ENCODE assay signal across 8 cellular contexts in genomic region chr3:56801597-56802410, GRCh38. TPM values are rescaled to one million over a fixed set of nuclear protein-coding genes. Genes with fewer than 3 reads are reported as not detected.
DNase-seq lines count a peak whose midpoint lies in the region; ATAC-seq and TF ChIP-seq lines count a peak whose summit lies in the region.

Gene ARHGEF3, minus strand, starts transcription at chr3:56801949. Its CDS starts 151 bp downstream, at chr3:56801798.

- no peaks in the 10 kb centered on the region for H3K36me3 ChIP-seq in ACC112 (ENCODE audit: insufficient read depth, low read length)

- H3K79me2 ChIP-seq in ACC112 (ENCODE audit: control insufficient read depth, insufficient read depth, low read length, unreplicated experiment) = no peaks in the 10 kb centered on the region

- no peaks in the 10 kb centered on the region for H3K9me3 Mint-ChIP-seq in activated CD4-positive, alpha-beta T cell treated with anti-CD3 and anti-CD28 coated beads, Interleukin-2, amount 10 ng/mL, durations not matched to agents 7 days and 5 days

- H3K4me1 ChIP-seq in ACC112 (ENCODE audit: control insufficient read depth, insufficient read depth, low read length, unreplicated experiment) = peaks cover 11% of the 10 kb centered on the region

- H3K27me3 Mint-ChIP-seq in activated CD4-positive, alpha-beta T cell treated with anti-CD3 and anti-CD28 coated beads, Interleukin-2, amount 10 ng/mL, durations not matched to agents 7 days and 5 days = no peaks in the 10 kb centered on the region

- DNase-seq in NCI-H446 treated with DMSO at 0.1 percent for 48 hours (lab: John Stamatoyannopoulos, UW) = peak; percentile 41
- DNase-seq in activated CD4-positive, alpha-beta T cell treated with anti-CD3 and anti-CD28 coated beads, Interleukin-2, amount 10 ng/mL, durations not matched to agents 7 days and 5 days = peak; percentile 85
- DNase-seq in cortex of kidney (lab: John Stamatoyannopoulos, UW) = peak; percentile 11
- DNase-seq in left lobe of liver (ENCODE audit: low spot score) = peak; percentile 87
- peak; percentile 85 to 87 for DNase-seq in stimulated activated CD4-positive, alpha-beta T cell treated with anti-CD3 and anti-CD28 coated beads, Interleukin-2, amount 100 ng/mL, for 48 hours

- peak within 1 kb of the TSS; percentile 86 for H3K4me3 ChIP-seq in ACC112 (ENCODE audit: low read depth, low read length)

- peak; percentile 52 for TF ChIP-seq POLR2A in GM18526 (IDR thresholded peaks at IDR 0.05; ENCODE audit: extremely low read depth, insufficient read length)

- CTCF ChIA-PET in activated CD4-positive, alpha-beta T cell treated with anti-CD3 and anti-CD28 coated beads, Interleukin-2, amount 10 ng/mL, durations not matched to agents 7 days and 5 days (lab: Charles Lee) = interaction anchor here (0.6 to 6.7 kb wide), 23 partner anchors 8 to 201 kb away, joined by 3 to 79 read pairs (median 4); no protein-coding TSS in a partner anchor

- peak within 1 kb of the TSS; percentile 93 for H2AFZ ChIP-seq in ACC112 (ENCODE audit: low read length, unreplicated experiment)

- H3K36me3 Mint-ChIP-seq in activated CD4-positive, alpha-beta T cell treated with anti-CD3 and anti-CD28 coated beads, Interleukin-2, amount 10 ng/mL, durations not matched to agents 7 days and 5 days (ENCODE audit: low read depth) = peaks cover 33% of the 10 kb centered on the region

- peak within 1 kb of the TSS; percentile 87 for H3K27ac Mint-ChIP-seq in activated CD4-positive, alpha-beta T cell treated with anti-CD3 and anti-CD28 coated beads, Interleukin-2, amount 10 ng/mL, durations not matched to agents 7 days and 5 days

- ATAC-seq in HG03066 (IDR thresholded peaks at IDR 0.05; ENCODE audit: low read depth, unreplicated experiment) (peak; percentile 74), left lobe of liver (peak; percentile 96)

- POLR2A ChIA-PET in activated CD4-positive, alpha-beta T cell treated with anti-CD3 and anti-CD28 coated beads, Interleukin-2, amount 10 ng/mL, durations not matched to agents 7 days and 5 days (lab: Charles Lee) = no interaction called here

- peaks cover 40% of the 10 kb centered on the region for H3K4me1 Mint-ChIP-seq in activated CD4-positive, alpha-beta T cell treated with anti-CD3 and anti-CD28 coated beads, Interleukin-2, amount 10 ng/mL, durations not matched to agents 7 days and 5 days

- no peak within 1 kb of the TSS for H3K27ac ChIP-seq in ACC112 (ENCODE audit: low read depth, low read length)

- no peaks in the 10 kb centered on the region for H3K27me3 ChIP-seq in ACC112 (ENCODE audit: insufficient read depth, low read length)

- H3K4me3 Mint-ChIP-seq in activated CD4-positive, alpha-beta T cell treated with anti-CD3 and anti-CD28 coated beads, Interleukin-2, amount 10 ng/mL, durations not matched to agents 7 days and 5 days = peak within 1 kb of the TSS; percentile 87

RNA-seq across cellular contexts. Expression of gene ARHGEF3, which starts in this region (rescaled TPM):
- total RNA-seq in activated CD4-positive, alpha-beta T cell treated with anti-CD3 and anti-CD28 coated beads, Interleukin-2, amount 10 ng/mL, durations not matched to agents 7 days and 5 days = 100 to 1,000 TPM; 102 to 109 TPM
- 1.5 TPM for total RNA-seq in left lobe of liver

Comparison
In these comparisons a context has a peak if more than half of its experiments do, and no peak if none do; other contexts are left out.
1. RNA of gene ARHGEF3 (total RNA-seq): 102 to 109 TPM in activated CD4-positive, alpha-beta T cell treated with anti-CD3 and anti-CD28 coated beads, Interleukin-2, amount 10 ng/mL, durations not matched to agents 7 days and 5 days; 1.5 TPM in left lobe of liver (single experiment); every median in the first group is over 10 times any median in the second.
2. DNase-seq: peak in every context shown above with its lines; median percentile 87 in left lobe of liver; 86 in stimulated activated CD4-positive, alpha-beta T cell treated with anti-CD3 and anti-CD28 coated beads, Interleukin-2, amount 100 ng/mL, for 48 hours; 85 in activated CD4-positive, alpha-beta T cell treated with anti-CD3 and anti-CD28 coated beads, Interleukin-2, amount 10 ng/mL, durations not matched to agents 7 days and 5 days; 41 in NCI-H446 treated with DMSO at 0.1 percent for 48 hours; 11 in cortex of kidney.